Comparison of ENCODE assay signal across 1 cellular context in the genomic region with DNA sequence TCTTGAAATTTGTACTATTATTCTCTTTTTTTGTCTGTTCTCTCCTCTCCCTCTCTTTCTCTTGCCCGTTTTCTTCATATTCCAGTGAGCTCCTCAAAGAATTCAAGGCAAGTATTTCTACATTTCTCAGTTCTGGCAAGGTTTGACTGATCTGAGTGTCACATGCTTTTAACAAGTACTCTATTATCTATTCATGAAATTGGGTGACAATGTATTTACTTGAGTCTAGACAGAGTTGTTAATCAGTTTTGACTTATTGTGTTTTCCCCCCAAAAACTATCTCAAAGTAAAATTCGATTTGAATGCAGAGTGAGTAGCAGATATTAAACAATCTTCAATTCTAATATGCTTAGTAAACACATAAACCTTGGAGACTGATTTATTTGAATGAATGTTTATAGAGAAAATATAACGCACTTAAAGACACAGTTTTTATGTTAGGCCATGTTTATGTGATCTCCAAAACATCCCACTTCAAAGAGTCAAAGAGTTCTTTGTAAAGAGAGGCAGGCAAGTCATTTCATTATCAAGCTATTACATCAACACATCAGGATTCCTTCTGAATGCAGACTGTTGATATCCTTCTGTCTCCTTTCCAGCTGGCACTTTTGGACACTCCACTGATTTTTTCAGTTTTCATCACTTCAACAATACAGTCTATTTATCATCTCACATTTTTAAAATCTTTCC.
TF ChIP-seq lines count a peak whose summit lies in the region.

No MANE protein-coding gene starts in this region.

TF ChIP-seq in IMR-90, 13 proteins besides CTCF, POLR2A, EP300 and RAD21:
- no peak for TF ChIP-seq FOS (IDR thresholded peaks at IDR 0.05; ENCODE audit: low read depth, low read length)
- TF ChIP-seq CHD1 (IDR thresholded peaks at IDR 0.05; ENCODE audit: low read depth, low read length), result no peak
- TF ChIP-seq MAZ (IDR thresholded peaks at IDR 0.05; ENCODE audit: borderline replicate concordance, low read depth, low read length), result no peak
- TF ChIP-seq, protein P1, sequence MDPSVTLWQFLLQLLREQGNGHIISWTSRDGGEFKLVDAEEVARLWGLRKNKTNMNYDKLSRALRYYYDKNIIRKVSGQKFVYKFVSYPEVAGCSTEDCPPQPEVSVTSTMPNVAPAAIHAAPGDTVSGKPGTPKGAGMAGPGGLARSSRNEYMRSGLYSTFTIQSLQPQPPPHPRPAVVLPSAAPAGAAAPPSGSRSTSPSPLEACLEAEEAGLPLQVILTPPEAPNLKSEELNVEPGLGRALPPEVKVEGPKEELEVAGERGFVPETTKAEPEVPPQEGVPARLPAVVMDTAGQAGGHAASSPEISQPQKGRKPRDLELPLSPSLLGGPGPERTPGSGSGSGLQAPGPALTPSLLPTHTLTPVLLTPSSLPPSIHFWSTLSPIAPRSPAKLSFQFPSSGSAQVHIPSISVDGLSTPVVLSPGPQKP (IDR thresholded peaks at IDR 0.05; ENCODE audit: borderline replicate concordance, low read depth, low read length), result no peak
- no peak for TF ChIP-seq NFE2L2 (IDR thresholded peaks at IDR 0.05; ENCODE audit: low read depth, low read length)
- no peak for TF ChIP-seq CEBPB (IDR thresholded peaks at IDR 0.05; ENCODE audit: low read depth, low read length)
- TF ChIP-seq MAFK (IDR thresholded peaks at IDR 0.05; ENCODE audit: low read depth, low read length), result no peak
- TF ChIP-seq MXI1 (IDR thresholded peaks at IDR 0.05; ENCODE audit: borderline replicate concordance, low read depth, low read length), result no peak
- no peak for TF ChIP-seq RFX5 (IDR thresholded peaks at IDR 0.05; ENCODE audit: low read depth, low read length)
- TF ChIP-seq, protein P2, sequence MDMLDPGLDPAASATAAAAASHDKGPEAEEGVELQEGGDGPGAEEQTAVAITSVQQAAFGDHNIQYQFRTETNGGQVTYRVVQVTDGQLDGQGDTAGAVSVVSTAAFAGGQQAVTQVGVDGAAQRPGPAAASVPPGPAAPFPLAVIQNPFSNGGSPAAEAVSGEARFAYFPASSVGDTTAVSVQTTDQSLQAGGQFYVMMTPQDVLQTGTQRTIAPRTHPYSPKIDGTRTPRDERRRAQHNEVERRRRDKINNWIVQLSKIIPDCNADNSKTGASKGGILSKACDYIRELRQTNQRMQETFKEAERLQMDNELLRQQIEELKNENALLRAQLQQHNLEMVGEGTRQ (IDR thresholded peaks at IDR 0.05; ENCODE audit: low read depth, low read length), result no peak
- TF ChIP-seq RCOR1 (IDR thresholded peaks at IDR 0.05; ENCODE audit: insufficient replicate concordance, low read length), result no peak
- TF ChIP-seq BHLHE40 (IDR thresholded peaks at IDR 0.05; ENCODE audit: low read depth, low read length), result no peak
- TF ChIP-seq SMC3 (IDR thresholded peaks at IDR 0.05; ENCODE audit: low read depth, low read length), result no peak
